In genomic region chr12:10453144-10453543, GRCh38 we compare ENCODE assay signal across 21 cellular contexts. TPM values are rescaled to one million over a fixed set of nuclear protein-coding genes. Genes with fewer than 3 reads are reported as not detected.
A peak's percentile ranks its signal among the peaks of the same experiment; 100 is the strongest.
DNase-seq lines count a peak whose midpoint lies in the region; ATAC-seq, FAIRE-seq and TF ChIP-seq lines count a peak whose summit lies in the region.
"Had no signal": no experiment of that assay in that cellular context is flagged by ENCODE, and none has a peak within 500 bp of the region (broad histone marks: within the 10 kb centered on the region; RNA-seq: fewer than 3 reads in every experiment).

Gene KLRC1 (minus strand): TSS chr12:10453377. CDS start chr12:10451156, 2,221 bp downstream.

- peak; percentile 74 for FAIRE-seq in keratinocyte (lab: Jason Lieb, UNC)

- no peak for DNase-seq in CD8-positive, alpha-beta memory T cell
- DNase-seq in HT1080 (ENCODE audit: low read depth) (peak; percentile 45), keratinocyte (ENCODE audit: low read depth, low spot score) (no peak), NCI-H82 (lab: John Stamatoyannopoulos, UW) (no peak), DMS 273 treated with DMSO at 0.1 percent for 48 hours (lab: John Stamatoyannopoulos, UW) (no peak)
- DNase-seq in activated CD8-positive, alpha-beta T cell treated with anti-CD3 and anti-CD28 coated beads, Interleukin-2, amount 10 ng/mL, durations not matched to agents 7 days and 5 days: no peak
- no peak for DNase-seq in activated T-helper 2 cell treated with anti-CD3 and anti-CD28 coated beads, Interferon-gamma antibody, Interleukin-2, Interleukin-4, amounts not matched to agents 10 μg/mL and 5 μg/mL and 100 μg/mL, durations not matched to agents 14 hours and 24 hours and 36 hours (ENCODE audit: low spot score)
- DNase-seq: activated CD4-positive, alpha-beta T cell treated with anti-CD3 and anti-CD28 coated beads for 48 hours; activated naive CD4-positive, alpha-beta T cell treated with anti-CD3 and anti-CD28 coated beads for 36 hours; cerebellar nuclear complex; DMS79 treated with DMSO at 0.1 percent for 48 hours; H9; heart left ventricle; Kasumi-1; NCI-H2107; NCI-H510A treated with DMSO at 0.1 percent for 48 hours; SHP77 treated with DMSO at 0.1 percent for 48 hours; stimulated activated CD4-positive, alpha-beta T cell treated with anti-CD3 and anti-CD28 coated beads, Interleukin-4, amount 100 ng/mL, for 1 hour had no signal

- no peaks in the 10 kb centered on the region for H3K27me3 Mint-ChIP-seq in CD8-positive, alpha-beta memory T cell
- H3K27me3 Mint-ChIP-seq in activated CD8-positive, alpha-beta T cell treated with anti-CD3 and anti-CD28 coated beads, Interleukin-2, amount 10 ng/mL, durations not matched to agents 7 days and 5 days (ENCODE audit: low read depth): no peaks in the 10 kb centered on the region
- peaks cover 9% of the 10 kb centered on the region for H3K27me3 Mint-ChIP-seq in activated T-helper 2 cell treated with anti-CD3 and anti-CD28 coated beads, Interferon-gamma antibody, Interleukin-2, Interleukin-4, amounts not matched to agents 10 μg/mL and 5 μg/mL and 100 μg/mL, durations not matched to agents 14 hours and 24 hours and 36 hours (ENCODE audit: low read depth)

- peak within 1 kb of the TSS in 5 of 8 donors; percentile 17 to 77 (median 29) for H3K27ac Mint-ChIP-seq in CD8-positive, alpha-beta memory T cell
- no peak within 1 kb of the TSS for H3K27ac Mint-ChIP-seq in activated CD8-positive, alpha-beta T cell treated with anti-CD3 and anti-CD28 coated beads, Interleukin-2, amount 10 ng/mL, durations not matched to agents 7 days and 5 days
- H3K27ac Mint-ChIP-seq in activated T-helper 2 cell treated with anti-CD3 and anti-CD28 coated beads, Interferon-gamma antibody, Interleukin-2, Interleukin-4, amounts not matched to agents 10 μg/mL and 5 μg/mL and 100 μg/mL, durations not matched to agents 14 hours and 24 hours and 36 hours: no peak within 1 kb of the TSS
- H3K27ac Mint-ChIP-seq: activated naive CD4-positive, alpha-beta T cell treated with anti-CD3 and anti-CD28 coated beads for 36 hours; H9 had no signal

- no peak within 1 kb of the TSS for H3K4me3 ChIP-seq in CD8-positive, alpha-beta memory T cell (ENCODE audit: low read length)
- no peak within 1 kb of the TSS for H3K4me3 ChIP-seq in keratinocyte (ENCODE audit: control insufficient read depth in 2 of 3, extremely low read depth in 1 of 3, insufficient read depth in 2 of 3, low read depth in 1 of 3, low read length in 3 of 3)
- H3K4me3 ChIP-seq: ascending aorta, heart left ventricle had no signal

- no peak within 1 kb of the TSS for H3K4me2 ChIP-seq in keratinocyte (ENCODE audit: control insufficient read depth, extremely low read depth, insufficient read depth, low read depth, low read length)

- no peak for TF ChIP-seq CTCF in keratinocyte (optimal IDR thresholded peaks at IDR 0.05 in 1 of 3, IDR thresholded peaks at IDR 0.05 in 1 of 3, conservative IDR thresholded peaks at IDR 0.05 in 1 of 3; ENCODE audit: extremely low read depth in 1 of 3, insufficient read depth in 2 of 3, low read length in 3 of 3)

- H3K4me1 ChIP-seq in CD8-positive, alpha-beta memory T cell (ENCODE audit: insufficient read depth, low read length): no peaks in the 10 kb centered on the region
- no peaks in the 10 kb centered on the region for H3K4me1 ChIP-seq in keratinocyte (ENCODE audit: control insufficient read depth, extremely low read depth, insufficient read depth, low read length)
- H3K4me1 ChIP-seq: ascending aorta, heart left ventricle had no signal

- no peaks in the 10 kb centered on the region for H4K20me1 ChIP-seq in keratinocyte (ENCODE audit: control insufficient read depth, extremely low read depth, insufficient read depth, low read length)

- peaks cover 7 to 11% (median 10%) of the 10 kb centered on the region in 3 donors for H3K4me1 Mint-ChIP-seq in CD8-positive, alpha-beta memory T cell
- H3K4me1 Mint-ChIP-seq in activated CD8-positive, alpha-beta T cell treated with anti-CD3 and anti-CD28 coated beads, Interleukin-2, amount 10 ng/mL, durations not matched to agents 7 days and 5 days (ENCODE audit: low read depth): peaks cover 16% of the 10 kb centered on the region
- no peaks in the 10 kb centered on the region for H3K4me1 Mint-ChIP-seq in activated T-helper 2 cell treated with anti-CD3 and anti-CD28 coated beads, Interferon-gamma antibody, Interleukin-2, Interleukin-4, amounts not matched to agents 10 μg/mL and 5 μg/mL and 100 μg/mL, durations not matched to agents 14 hours and 24 hours and 36 hours (ENCODE audit: low read depth)

- no peaks in the 10 kb centered on the region for H3K27me3 ChIP-seq in CD8-positive, alpha-beta memory T cell (ENCODE audit: insufficient read depth, low read length, poor library complexity, severe bottlenecking)
- no peaks in the 10 kb centered on the region for H3K27me3 ChIP-seq in keratinocyte (ENCODE audit: control insufficient read depth, extremely low read depth, insufficient read depth, low read length)
- H3K27me3 ChIP-seq: ascending aorta, heart left ventricle had no signal

- ATAC-seq in activated CD8-positive, alpha-beta T cell treated with anti-CD3 and anti-CD28 coated beads, Interleukin-2, amount 10 ng/mL, durations not matched to agents 7 days and 5 days: no peak
- ATAC-seq in GM21526 (IDR thresholded peaks at IDR 0.05; ENCODE audit: low FRiP score, unreplicated experiment): no peak
- ATAC-seq: heart left ventricle had no signal

- no peaks in the 10 kb centered on the region for H3K36me3 ChIP-seq in CD8-positive, alpha-beta memory T cell (ENCODE audit: insufficient read depth, low read length)
- H3K36me3 ChIP-seq in keratinocyte (ENCODE audit: control insufficient read depth in 2 of 2, extremely low read depth in 1 of 2, insufficient read depth in 2 of 2, low read length in 2 of 2): no peaks in the 10 kb centered on the region
- H3K36me3 ChIP-seq: ascending aorta, heart left ventricle had no signal

- no peaks in the 10 kb centered on the region for H3K9me1 ChIP-seq in keratinocyte (ENCODE audit: control insufficient read depth, extremely low read depth, insufficient read depth, low read length)

- H2AFZ ChIP-seq in keratinocyte (ENCODE audit: control insufficient read depth, low read length): no peak within 1 kb of the TSS

- no peaks in the 10 kb centered on the region for H3K9me3 ChIP-seq in CD8-positive, alpha-beta memory T cell (ENCODE audit: low read length)
- no peaks in the 10 kb centered on the region for H3K9me3 ChIP-seq in keratinocyte (ENCODE audit: control insufficient read depth, low read depth, low read length)

- no peaks in the 10 kb centered on the region for H3K79me2 ChIP-seq in keratinocyte (ENCODE audit: control insufficient read depth, insufficient read depth, low read length)

- CTCF ChIA-PET in CD8-positive, alpha-beta memory T cell (lab: Charles Lee): no interaction called here
- CTCF ChIA-PET in activated CD8-positive, alpha-beta T cell treated with anti-CD3 and anti-CD28 coated beads, Interleukin-2, amount 10 ng/mL, durations not matched to agents 7 days and 5 days (lab: Charles Lee): interaction anchor here (0.7 to 1.5 kb wide), 2 partner anchors 14 to 200 kb away, joined by 3 to 4 read pairs; no protein-coding TSS in a partner anchor

- POLR2A ChIA-PET in CD8-positive, alpha-beta memory T cell (lab: Charles Lee): no interaction called here
- POLR2A ChIA-PET in activated CD8-positive, alpha-beta T cell treated with anti-CD3 and anti-CD28 coated beads, Interleukin-2, amount 10 ng/mL, durations not matched to agents 7 days and 5 days (lab: Charles Lee): no interaction called here

- peaks cover 30 to 41% (median 31%) of the 10 kb centered on the region in 5 donors for H3K9me3 Mint-ChIP-seq in CD8-positive, alpha-beta memory T cell
- H3K9me3 Mint-ChIP-seq in activated CD8-positive, alpha-beta T cell treated with anti-CD3 and anti-CD28 coated beads, Interleukin-2, amount 10 ng/mL, durations not matched to agents 7 days and 5 days (ENCODE audit: insufficient read depth): peaks cover 39% of the 10 kb centered on the region
- peaks cover 27% of the 10 kb centered on the region for H3K9me3 Mint-ChIP-seq in activated T-helper 2 cell treated with anti-CD3 and anti-CD28 coated beads, Interferon-gamma antibody, Interleukin-2, Interleukin-4, amounts not matched to agents 10 μg/mL and 5 μg/mL and 100 μg/mL, durations not matched to agents 14 hours and 24 hours and 36 hours

- H3K27ac ChIP-seq in CD8-positive, alpha-beta memory T cell (ENCODE audit: low read depth, low read length): no peak within 1 kb of the TSS
- H3K27ac ChIP-seq in keratinocyte (ENCODE audit: control insufficient read depth, insufficient read depth, low read length): no peak within 1 kb of the TSS
- H3K27ac ChIP-seq: ascending aorta, heart left ventricle had no signal

- intact Hi-C loops in activated T-helper 2 cell treated with anti-CD3 and anti-CD28 coated beads, Interferon-gamma antibody, Interleukin-2, Interleukin-4, amounts not matched to agents 10 μg/mL and 5 μg/mL and 100 μg/mL, durations not matched to agents 14 hours and 24 hours and 36 hours (cut with micrococcal nuclease): no loop called here

- H3K36me3 Mint-ChIP-seq in CD8-positive, alpha-beta memory T cell: peaks cover 2 to 34% (median 14%) of the 10 kb centered on the region in 3 donors
- peaks cover 51% of the 10 kb centered on the region for H3K36me3 Mint-ChIP-seq in activated CD8-positive, alpha-beta T cell treated with anti-CD3 and anti-CD28 coated beads, Interleukin-2, amount 10 ng/mL, durations not matched to agents 7 days and 5 days (ENCODE audit: low read depth)
- H3K36me3 Mint-ChIP-seq in activated T-helper 2 cell treated with anti-CD3 and anti-CD28 coated beads, Interferon-gamma antibody, Interleukin-2, Interleukin-4, amounts not matched to agents 10 μg/mL and 5 μg/mL and 100 μg/mL, durations not matched to agents 14 hours and 24 hours and 36 hours (ENCODE audit: low read depth): no peaks in the 10 kb centered on the region

- dilution Hi-C loops in keratinocyte (cut with MboI; ENCODE audit: extremely low pct_ligation_motif_present, low sequenced_read_pairs): no loop called here

- no peak within 1 kb of the TSS for H3K9ac ChIP-seq in keratinocyte (ENCODE audit: control insufficient read depth, extremely low read depth, insufficient read depth, low read length)

- H3K4me3 Mint-ChIP-seq in CD8-positive, alpha-beta memory T cell: peak within 1 kb of the TSS in 6 of 7 donors; percentile 24 to 84 (median 68)
- peak within 1 kb of the TSS; percentile 8 for H3K4me3 Mint-ChIP-seq in activated CD8-positive, alpha-beta T cell treated with anti-CD3 and anti-CD28 coated beads, Interleukin-2, amount 10 ng/mL, durations not matched to agents 7 days and 5 days
- no peak within 1 kb of the TSS for H3K4me3 Mint-ChIP-seq in activated T-helper 2 cell treated with anti-CD3 and anti-CD28 coated beads, Interferon-gamma antibody, Interleukin-2, Interleukin-4, amounts not matched to agents 10 μg/mL and 5 μg/mL and 100 μg/mL, durations not matched to agents 14 hours and 24 hours and 36 hours (ENCODE audit: low read depth)
- H3K4me3 Mint-ChIP-seq: activated naive CD4-positive, alpha-beta T cell treated with anti-CD3 and anti-CD28 coated beads for 36 hours; H9 had no signal

RNA-seq across cellular contexts. Expression of gene KLRC1, which starts in this region (rescaled TPM):
- total RNA-seq in CD8-positive, alpha-beta memory T cell: 10 to 100 TPM; 12.9 to 13.7 TPM
- 65.1 TPM for polyA plus RNA-seq in CD8-positive, alpha-beta memory T cell
- 0.71 TPM in 1 of 2 replicates, not detected in the other for total RNA-seq in HT1080 (2014; rRNA removed; shearing (Covaris generic))
- polyA plus RNA-seq in HT1080 (2015; cell fraction: cytosol; rRNA removed): 0.11 TPM in 1 of 2 replicates, not detected in the other
- polyA plus RNA-seq in HT1080 (2015; cell fraction: nucleus; rRNA removed): 0.32 TPM in 1 of 2 replicates, not detected in the other
- total RNA-seq in activated CD8-positive, alpha-beta T cell treated with anti-CD3 and anti-CD28 coated beads, Interleukin-2, amount 10 ng/mL, durations not matched to agents 7 days and 5 days: 1 to 10 TPM; 4.9 to 5.0 TPM
- 0.07 TPM in 1 of 3 replicates, not detected in the others for polyA plus RNA-seq in keratinocyte
- not detected for polyA plus RNA-seq in keratinocyte (2011; ENCODE audit: low read depth)
- not detected in 2 replicates for polyA plus RNA-seq in keratinocyte (2011; cell fraction: cytosol; rRNA removed)
- not detected in 2 replicates for polyA plus RNA-seq in keratinocyte (2011; cell fraction: nucleus; rRNA removed)
- polyA plus RNA-seq in keratinocyte (2012; ENCODE audit: low replicate concordance): not detected in 2 replicates
- not detected in 3 replicates for polyA minus RNA-seq in keratinocyte
- polyA minus RNA-seq in keratinocyte (2011; cell fraction: cytosol; rRNA and poly(A)+ RNA removed): not detected
- not detected in 2 replicates for polyA minus RNA-seq in keratinocyte (2011; cell fraction: nucleus; rRNA and poly(A)+ RNA removed)
- 0.21 and 0.37 TPM in 2 replicates for total RNA-seq in activated T-helper 2 cell treated with anti-CD3 and anti-CD28 coated beads, Interferon-gamma antibody, Interleukin-2, Interleukin-4, amounts not matched to agents 10 μg/mL and 5 μg/mL and 100 μg/mL, durations not matched to agents 14 hours and 24 hours and 36 hours
- total RNA-seq: ascending aorta, H9, pulmonary artery endothelial cell had no signal

Comparison
In these comparisons a context has a peak if more than half of its experiments do, and no peak if none do; other contexts are left out.
1. RNA of gene KLRC1 (polyA plus RNA-seq): 65.1 TPM in CD8-positive, alpha-beta memory T cell (single experiment); 0.07 TPM in keratinocyte; every median in the first group is over 10 times any median in the second.
2. Peak in DNase-seq in HT1080; RNA of the gene not detected or under 1 TPM.
3. H3K27ac Mint-ChIP-seq: peak in CD8-positive, alpha-beta memory T cell (5 of 8); none in activated CD8-positive, alpha-beta T cell treated with anti-CD3 and anti-CD28 coated beads, Interleukin-2, amount 10 ng/mL, durations not matched to agents 7 days and 5 days (single experiment) and activated T-helper 2 cell treated with anti-CD3 and anti-CD28 coated beads, Interferon-gamma antibody, Interleukin-2, Interleukin-4, amounts not matched to agents 10 μg/mL and 5 μg/mL and 100 μg/mL, durations not matched to agents 14 hours and 24 hours and 36 hours (single experiment).